In the genomic region with DNA sequence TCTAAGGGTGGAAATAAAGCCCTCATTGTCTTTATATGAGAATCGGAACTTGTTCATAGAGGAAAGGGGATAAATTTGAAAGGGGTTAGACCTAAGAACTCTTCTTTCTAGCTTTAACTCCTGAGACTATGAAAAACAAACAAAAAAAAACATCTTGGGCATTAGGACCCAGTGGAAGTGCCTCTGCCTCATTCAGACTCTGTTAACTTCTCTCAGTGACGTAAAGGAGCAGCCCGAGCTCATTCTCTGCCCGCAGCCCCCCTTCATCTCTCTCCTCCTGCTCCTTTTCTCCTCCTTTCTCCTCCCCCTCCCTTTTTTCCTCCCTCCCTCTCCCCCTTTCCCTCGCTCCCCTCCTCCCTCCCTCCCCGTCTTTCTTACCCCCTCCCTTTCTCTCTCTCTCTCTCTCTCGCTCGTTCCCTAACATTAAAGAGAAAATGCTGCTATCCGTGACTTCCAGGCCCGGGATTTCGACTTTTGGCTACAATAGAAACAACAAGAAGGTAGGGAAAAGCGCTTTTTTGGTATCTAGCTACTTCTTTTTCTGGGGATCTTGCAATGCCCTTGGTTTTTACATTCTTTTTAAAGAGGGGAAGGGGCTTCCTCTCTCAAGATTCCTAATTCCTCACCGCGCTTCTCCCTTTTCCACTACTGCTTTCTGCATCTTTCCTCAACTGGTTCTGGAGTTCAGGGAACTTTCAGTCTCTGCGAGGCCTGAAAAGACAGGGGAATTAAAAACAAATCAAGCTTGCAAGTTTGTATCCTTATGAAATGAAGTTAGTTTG, we compare ENCODE assay signal across 8 cellular contexts. TPM values are rescaled to one million over a fixed set of nuclear protein-coding genes. Genes with fewer than 3 reads are reported as not detected.
DNase-seq lines count a peak whose midpoint lies in the region; ATAC-seq and TF ChIP-seq lines count a peak whose summit lies in the region.

A gene with protein sequence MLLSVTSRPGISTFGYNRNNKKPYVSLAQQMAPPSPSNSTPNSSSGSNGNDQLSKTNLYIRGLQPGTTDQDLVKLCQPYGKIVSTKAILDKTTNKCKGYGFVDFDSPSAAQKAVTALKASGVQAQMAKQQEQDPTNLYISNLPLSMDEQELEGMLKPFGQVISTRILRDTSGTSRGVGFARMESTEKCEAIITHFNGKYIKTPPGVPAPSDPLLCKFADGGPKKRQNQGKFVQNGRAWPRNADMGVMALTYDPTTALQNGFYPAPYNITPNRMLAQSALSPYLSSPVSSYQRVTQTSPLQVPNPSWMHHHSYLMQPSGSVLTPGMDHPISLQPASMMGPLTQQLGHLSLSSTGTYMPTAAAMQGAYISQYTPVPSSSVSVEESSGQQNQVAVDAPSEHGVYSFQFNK (plus strand): TSS at position 231 of the 782 bp plus-strand sequence. CDS start 204 bp downstream, at position 435.

- no peak for TF ChIP-seq CTCF in PC-9 (conservative IDR thresholded peaks at IDR 0.05)
- TF ChIP-seq CTCF in fibroblast of pulmonary artery (IDR thresholded peaks at IDR 0.05; ENCODE audit: low read length, missing control alignments), result no peak

- TSS peak; percentile 69 for BruUV-seq in PC-9 (replicated peaks; lab: Mats Ljungman, UMichigan)

- H3K36me3 ChIP-seq in HUES64 (ENCODE audit: insufficient read depth, low read length) (no peaks in the 10 kb centered on the region), PC-9 (ENCODE audit: low read depth) (no peaks in the 10 kb centered on the region)

- H3K27me3 ChIP-seq in HUES64 (ENCODE audit: insufficient read depth, low read length) (no peaks in the 10 kb centered on the region), PC-9 (ENCODE audit: insufficient read depth, low read depth) (no peaks in the 10 kb centered on the region)

- H3K27ac ChIP-seq in HUES64 (ENCODE audit: low read depth, low read length) (peak within 1 kb of the TSS; percentile 79; the same call in 1 of the 2 replicates), PC-9 (peak within 1 kb of the TSS; percentile 95), temporal lobe (ENCODE audit: low read depth, low read length) (peak within 1 kb of the TSS; percentile 87)

- H3K4me1 ChIP-seq in HUES64 (ENCODE audit: insufficient read depth, low read length) (peaks cover 33% of the 10 kb centered on the region), PC-9 (replicated peaks; ENCODE audit: insufficient read depth) (peaks cover 76% of the 10 kb centered on the region)

- peak; percentile 89 for DNase-seq in Daoy (ENCODE audit: low read depth)
- peak; percentile 76 to 82 for DNase-seq in PC-9
- peak; percentile 7 for DNase-seq in activated gamma-delta T cell treated with anti-CD3 and anti-CD28 coated beads, Interleukin-2, amount 50 U/mL, for 16 hours (ENCODE audit: low read depth)
- peak; percentile 97 for DNase-seq in fibroblast of pulmonary artery (ENCODE audit: low read depth)
- DNase-seq in myocyte (ENCODE audit: low read depth), result peak; percentile 87

- peak within 1 kb of the TSS; percentile 80 for H3K9ac ChIP-seq in HUES64 (ENCODE audit: low read depth, low read length)

- H3F3A ChIP-seq in PC-9 (ENCODE audit: insufficient read depth, low read depth), result peaks cover 60% of the 10 kb centered on the region

- 1% methylated on average over 15 of the region's 15 CpGs for WGBS in HUES64

- ATAC-seq in HG02840 (IDR thresholded peaks at IDR 0.05; ENCODE audit: low FRiP score, unreplicated experiment), result no peak

- H3K4me3 ChIP-seq in HUES64 (ENCODE audit: low read length) (peak within 1 kb of the TSS; percentile 90), PC-9 (peak within 1 kb of the TSS; percentile 80), fibroblast of pulmonary artery (replicated peaks; ENCODE audit: low read depth, low read length) (peak within 1 kb of the TSS; percentile 62)

- H4K20me1 ChIP-seq in PC-9 (ENCODE audit: insufficient read depth), result no peaks in the 10 kb centered on the region

- no peaks in the 10 kb centered on the region for H3K9me2 ChIP-seq in PC-9 (ENCODE audit: insufficient read depth)

- H3K4me2 ChIP-seq in PC-9, result peak within 1 kb of the TSS; percentile 82

- H2AFZ ChIP-seq in PC-9, result peak within 1 kb of the TSS; percentile 56

- H3K9me3 ChIP-seq in HUES64 (ENCODE audit: insufficient read depth, low read depth, low read length) (no peaks in the 10 kb centered on the region), PC-9 (ENCODE audit: insufficient read depth, low read depth) (no peaks in the 10 kb centered on the region)

- POLR2A ChIA-PET in PC-9 (lab: Charles Lee; ENCODE audit: unreplicated experiment), result interaction anchor here (0.5 to 0.9 kb wide), 8 partner anchors 83 to 911 kb away, joined by 3 to 16 read pairs (median 6); no protein-coding TSS in a partner anchor

- H3K79me2 ChIP-seq in PC-9 (ENCODE audit: low read depth), result peaks cover 46% of the 10 kb centered on the region

- CTCF ChIA-PET in PC-9 (lab: Charles Lee), result interaction anchor here (0.5 to 1.3 kb wide), 8 partner anchors 51 to 644 kb away, joined by 3 to 16 read pairs (median 6); a partner anchor contains a TSS

- intact Hi-C loops in PC-9 (cut with micrococcal nuclease; ENCODE audit: unreplicated experiment), result no loop called here

RNA-seq across cellular contexts. Expression of the gene that starts here (rescaled TPM):
- total RNA-seq in Daoy (2014; rRNA removed; shearing (Covaris generic)), result 7.8 and 24.9 TPM in 2 replicates
- 4.4 TPM for polyA plus RNA-seq in HUES64 (2013, experiment 1 of 2)
- 5.9 TPM for polyA plus RNA-seq in HUES64 (2013, experiment 2 of 2)
- total RNA-seq in PC-9 (2021) (44.7 and 81.8 TPM in 2 replicates), myocyte (9.2 and 9.7 TPM in 2 replicates), temporal lobe (3.9 TPM)
- 36.1 TPM for polyA plus RNA-seq in myocyte (2012)

Comparison
In these comparisons a context has a peak if more than half of its experiments do, and no peak if none do; other contexts are left out.
1. DNase-seq: peak in every context shown above with its lines; median percentile 97 in fibroblast of pulmonary artery; 89 in Daoy; 87 in myocyte; 79 in PC-9; 7 in activated gamma-delta T cell treated with anti-CD3 and anti-CD28 coated beads, Interleukin-2, amount 50 U/mL, for 16 hours.